33 cellular contexts compared by ENCODE assay signal in genomic region chr12:106687652-106688051, GRCh38.
"Had no signal": no experiment of that assay in that cellular context is flagged by ENCODE, and none has a peak within 500 bp of the region (broad histone marks: within the 10 kb centered on the region; RNA-seq: fewer than 3 reads in every experiment).

No MANE protein-coding gene starts in this region.

- DNase-seq: activated effector memory CD4-positive, alpha-beta T cell treated with anti-CD3 and anti-CD28 coated beads, Interleukin-2, amount 50 U/mL, for 16 hours; activated effector memory CD4-positive, alpha-beta T cell treated with Interleukin-2 at 50 U/mL for 16 hours; activated gamma-delta T cell; activated gamma-delta T cell treated with Interleukin-2 at 50 U/mL for 16 hours; activated naive CD4-positive, alpha-beta T cell; activated naive CD4-positive, alpha-beta T cell treated with anti-CD3 and anti-CD28 coated beads for 36 hours; activated naive CD4-positive, alpha-beta T cell treated with anti-CD3 and anti-CD28 coated beads, Interleukin-2, amount 10 ng/mL, durations not matched to agents 7 days and 5 days; activated naive CD4-positive, alpha-beta T cell treated with anti-CD3 and anti-CD28 coated beads, Interleukin-2, amount 50 U/mL, for 16 hours; activated naive CD4-positive, alpha-beta T cell treated with Interleukin-2 at 50 U/mL for 16 hours; activated naive CD8-positive, alpha-beta T cell treated with anti-CD3 and anti-CD28 coated beads for 36 hours; activated naive CD8-positive, alpha-beta T cell treated with anti-CD3 and anti-CD28 coated beads, Interleukin-2, amount 10 ng/mL, durations not matched to agents 7 days and 5 days; activated naive CD8-positive, alpha-beta T cell treated with anti-CD3 and anti-CD28 coated beads, Interleukin-2, amount 50 U/mL, for 24 hours; activated T-cell treated with anti-CD3 and anti-CD28 coated beads for 4 hours; activated T-cell treated with anti-CD3 and anti-CD28 coated beads, Interleukin-2, amount 50 U/mL, for 1 hour; activated T-cell treated with anti-CD3 and anti-CD28 coated beads, Interleukin-2, amount 50 U/mL, for 24 hours; activated T-cell treated with anti-CD3 and anti-CD28 coated beads, Interleukin-2, amount 50 U/mL, for 4 hours; activated T-cell treated with anti-CD3 and anti-CD28 coated beads, Interleukin-2, amount 50 U/mL, for 48 hours; activated T-cell treated with anti-CD3 and anti-CD28 coated beads, Interleukin-2, amount 50 U/mL, for 72 hours; amniotic stem cell; amygdala; aorta; body of pancreas; brain microvascular endothelial cell; central memory CD4-positive, alpha-beta T cell; cerebellar nuclear complex had no signal

- H3K4me1 ChIP-seq: adrenal gland, ascending aorta, body of pancreas, breast epithelium had no signal

- H3K36me3 ChIP-seq: adrenal gland, ascending aorta, brain microvascular endothelial cell, breast epithelium, cardiac muscle cell had no signal

- H3K9me3 ChIP-seq: adrenal gland, ascending aorta, body of pancreas, breast epithelium had no signal

- H3K4me3 ChIP-seq: adrenal gland, ascending aorta, body of pancreas, breast epithelium, cardiac muscle cell had no signal

- FAIRE-seq: astrocyte, bronchial epithelial cell had no signal

- ATAC-seq: activated naive CD4-positive, alpha-beta T cell treated with anti-CD3 and anti-CD28 coated beads, Interleukin-2, amount 50 U/mL, for 72 hours; activated naive CD8-positive, alpha-beta T cell treated with anti-CD3 and anti-CD28 coated beads, Interleukin-2, amount 50 U/mL, for 24 hours; activated T-cell treated with anti-CD3 and anti-CD28 coated beads, Interleukin-2, amount 50 U/mL, for 4 hours; activated T-cell treated with anti-CD3 and anti-CD28 coated beads, Interleukin-2, amount 50 U/mL, for 72 hours; activated T-helper 17 cell treated with anti-CD3 and anti-CD28 coated beads, Interleukin-2, amount 50 U/mL, for 72 hours; body of pancreas had no signal

- H3K27ac ChIP-seq: adrenal gland, ascending aorta, body of pancreas, brain microvascular endothelial cell, breast epithelium, cardiac muscle cell had no signal

- H3K27me3 ChIP-seq: adrenal gland, ascending aorta, body of pancreas, brain microvascular endothelial cell, breast epithelium, cardiac muscle cell had no signal
